Comparison of ENCODE assay signal across 19 cellular contexts in genomic region chr5:39411985-39412384, GRCh38. TPM values are rescaled to one million over a fixed set of nuclear protein-coding genes. Genes with fewer than 3 reads are reported as not detected.
DNase-seq lines count a peak whose midpoint lies in the region; ATAC-seq, FAIRE-seq and TF ChIP-seq lines count a peak whose summit lies in the region.
"Had no signal": no experiment of that assay in that cellular context is flagged by ENCODE, and none has a peak within 500 bp of the region (broad histone marks: within the 10 kb centered on the region; RNA-seq: fewer than 3 reads in every experiment).

No MANE protein-coding gene starts in this region.

- H3K27me3 ChIP-seq in IMR-90 (ENCODE audit: control insufficient read depth, insufficient read depth, low read length) (no peaks in the 10 kb centered on the region), astrocyte (ENCODE audit: insufficient read depth, low read length) (no peaks in the 10 kb centered on the region), lower lobe of right lung (ENCODE audit: low read depth) (no peaks in the 10 kb centered on the region), suprapubic skin (no peaks in the 10 kb centered on the region), brain microvascular endothelial cell (replicated peaks) (no peaks in the 10 kb centered on the region)

- H3K4me1 ChIP-seq in IMR-90 (ENCODE audit: control insufficient read depth, insufficient read depth, low read length), result peaks cover 34% of the 10 kb centered on the region
- H3K4me1 ChIP-seq in astrocyte (ENCODE audit: insufficient read depth, low read length), result peaks cover 12% of the 10 kb centered on the region
- H3K4me1 ChIP-seq in lower lobe of right lung, result peaks cover 84% of the 10 kb centered on the region
- peaks cover 59% of the 10 kb centered on the region for H3K4me1 ChIP-seq in suprapubic skin

- H4K8ac ChIP-seq in IMR-90 (ENCODE audit: low read depth in 2 of 2, low read length in 2 of 2), result no peak overlapping the region

- H2BK15ac ChIP-seq in IMR-90 (ENCODE audit: low read depth, low read length), result no peak overlapping the region

- H2AFZ ChIP-seq in IMR-90 (replicated peaks; ENCODE audit: low read length, poor library complexity) (no peak overlapping the region), astrocyte (ENCODE audit: low read depth, low read length) (no peak overlapping the region)
- H2AFZ ChIP-seq: PC-9 had no signal

- TF ChIP-seq EP300 in suprapubic skin (IDR thresholded peaks at IDR 0.05), result no peak

- POLR2A ChIA-PET in IMR-90 (lab: Charles Lee; ENCODE audit: unreplicated experiment), result interaction anchor here (0.8 kb wide), 1 partner anchor 43 kb away, joined by 3 read pairs; no protein-coding TSS in a partner anchor

- TF ChIP-seq CTCF in IMR-90 (conservative IDR thresholded peaks at IDR 0.05; ENCODE audit: low read depth, low read length), result no peak
- TF ChIP-seq CTCF in astrocyte (IDR thresholded peaks at IDR 0.05; ENCODE audit: insufficient read depth, low read depth, low read length), result no peak
- no peak for TF ChIP-seq CTCF in lower lobe of right lung (IDR thresholded peaks at IDR 0.05)
- no peak for TF ChIP-seq CTCF in suprapubic skin (IDR thresholded peaks at IDR 0.05)
- TF ChIP-seq CTCF in brain microvascular endothelial cell (IDR thresholded peaks at IDR 0.05; ENCODE audit: low read depth, low read length, missing control alignments), result no peak

- no peak overlapping the region for H4K91ac ChIP-seq in IMR-90 (ENCODE audit: insufficient read depth, low read depth, low read length)

- H3K4me3 Mint-ChIP-seq in astrocyte (ENCODE audit: unreplicated experiment), result no peak overlapping the region

- H3K27ac Mint-ChIP-seq in astrocyte (ENCODE audit: unreplicated experiment), result no peak overlapping the region

- H3K4me3 ChIP-seq in IMR-90 (ENCODE audit: insufficient read depth, low read depth, low read length) (no peak overlapping the region), astrocyte (ENCODE audit: insufficient read depth, low read depth, low read length) (no peak overlapping the region), lower lobe of right lung (no peak overlapping the region), suprapubic skin (no peak overlapping the region), brain microvascular endothelial cell (ENCODE audit: low read depth, low read length) (no peak overlapping the region)
- H3K4me3 ChIP-seq: PC-9 had no signal

- H2AK9ac ChIP-seq in IMR-90 (replicated peaks; ENCODE audit: low read depth, low read length, poor library complexity), result no peak overlapping the region

- peaks cover 17% of the 10 kb centered on the region for H3K9me1 ChIP-seq in IMR-90 (ENCODE audit: insufficient read depth, low read length)

- H2AK5ac ChIP-seq in IMR-90 (ENCODE audit: low read depth, low read length), result no peak overlapping the region

- H3K36me3 Mint-ChIP-seq in astrocyte (ENCODE audit: low read depth, unreplicated experiment), result peaks cover 12% of the 10 kb centered on the region

- H3K27me3 Mint-ChIP-seq in astrocyte (ENCODE audit: low read depth, unreplicated experiment), result no peaks in the 10 kb centered on the region

- H4K5ac ChIP-seq in IMR-90 (ENCODE audit: low read depth, low read length), result no peak overlapping the region

- no peak overlapping the region for H3K23ac ChIP-seq in IMR-90 (ENCODE audit: low read depth, low read length)

- CTCF ChIA-PET in IMR-90 (lab: Yijun Ruan, JAX), result no interaction called here

- no peak overlapping the region; the same call in 1 of the 2 replicates for H3K18ac ChIP-seq in IMR-90 (ENCODE audit: low read depth, low read length)

- H3K9me3 Mint-ChIP-seq in astrocyte (ENCODE audit: unreplicated experiment), result no peaks in the 10 kb centered on the region

- no peak overlapping the region for H3K4ac ChIP-seq in IMR-90 (ENCODE audit: low read depth, low read length)

- DNase-seq in IMR-90 (no peak), astrocyte (ENCODE audit: low read depth) (no peak), lower lobe of right lung (no peak), suprapubic skin (ENCODE audit: low spot score in 2 of 2) (no peak), brain microvascular endothelial cell (no peak), hepatic stellate cell (ENCODE audit: low spot score) (no peak), COLO829 (ENCODE audit: low spot score) (no peak)
- DNase-seq: COR-L47, DMS153, EL, NCI-H1105 treated with DMSO at 0.1 percent for 48 hours, NCI-H1930, NCI-H2171, NCI-H446 treated with DMSO at 0.1 percent for 48 hours, NCI-H748 treated with DMSO at 0.1 percent for 48 hours, PC-9 had no signal

- peaks cover 20% of the 10 kb centered on the region for H3K4me1 Mint-ChIP-seq in astrocyte (ENCODE audit: low read depth, unreplicated experiment)

- H3K27ac ChIP-seq in IMR-90 (ENCODE audit: insufficient read depth, low read length) (no peak overlapping the region), astrocyte (ENCODE audit: low read depth, low read length) (no peak overlapping the region), lower lobe of right lung (peak overlapping the region; percentile 27), suprapubic skin (peak overlapping the region; percentile 46), brain microvascular endothelial cell (no peak overlapping the region)
- H3K27ac ChIP-seq: C4-2B, KMS-11 had no signal

- H3K14ac ChIP-seq in IMR-90 (replicated peaks; ENCODE audit: low read depth, low read length), result no peak overlapping the region

- no peak overlapping the region for H3K56ac ChIP-seq in IMR-90 (ENCODE audit: extremely low read depth, insufficient read depth, low read length)

- TF ChIP-seq POLR2A in IMR-90 (IDR thresholded peaks at IDR 0.05; ENCODE audit: low read depth, low read length) (no peak), suprapubic skin (IDR thresholded peaks at IDR 0.05) (no peak), GM18505 (IDR thresholded peaks at IDR 0.05; ENCODE audit: borderline replicate concordance, extremely low read depth, insufficient read depth, insufficient read length) (no peak)

- no TSS peak for BruUV-seq in IMR-90 (replicated peaks; lab: Mats Ljungman, UMichigan)

- H3K9me3 ChIP-seq in IMR-90 (ENCODE audit: control insufficient read depth, insufficient read depth, low read length) (no peaks in the 10 kb centered on the region), astrocyte (ENCODE audit: insufficient read depth, low read depth, low read length) (no peaks in the 10 kb centered on the region), lower lobe of right lung (no peaks in the 10 kb centered on the region), suprapubic skin (no peaks in the 10 kb centered on the region)

- H3K4me2 ChIP-seq in IMR-90 (ENCODE audit: low read depth, low read length) (no peak overlapping the region), astrocyte (ENCODE audit: low read length) (no peak overlapping the region)
- H3K4me2 ChIP-seq: KMS-11 had no signal

- H3K36me3 ChIP-seq in IMR-90 (ENCODE audit: control insufficient read depth, insufficient read depth, low read length) (peaks cover 14% of the 10 kb centered on the region), astrocyte (ENCODE audit: insufficient read depth, low read length) (peaks cover 17% of the 10 kb centered on the region), lower lobe of right lung (no peaks in the 10 kb centered on the region), suprapubic skin (no peaks in the 10 kb centered on the region), brain microvascular endothelial cell (replicated peaks) (no peaks in the 10 kb centered on the region)

- H2BK120ac ChIP-seq in IMR-90 (ENCODE audit: low read depth, low read length), result no peak overlapping the region

- ATAC-seq in IMR-90 (ENCODE audit: low read depth) (no peak), lower lobe of right lung (no peak), GM18505 (IDR thresholded peaks at IDR 0.05; ENCODE audit: unreplicated experiment) (no peak)

- peak overlapping the region; percentile 59 for H2BK5ac ChIP-seq in IMR-90 (ENCODE audit: low read depth, low read length, poor library complexity, severe bottlenecking)

- H4K20me1 ChIP-seq in IMR-90 (ENCODE audit: insufficient read depth, low read length) (peaks cover 79% of the 10 kb centered on the region), astrocyte (ENCODE audit: insufficient read depth, low read length) (peaks cover 72% of the 10 kb centered on the region)

- peaks cover 15 to 81% of the 10 kb centered on the region in 2 experiments for H3K79me1 ChIP-seq in IMR-90 (ENCODE audit: low read depth in 1 of 2, low read length in 2 of 2)

- peaks cover 100% of the 10 kb centered on the region for H3K79me2 ChIP-seq in astrocyte (ENCODE audit: insufficient read depth, low read length)

- TF ChIP-seq RAD21 in IMR-90 (IDR thresholded peaks at IDR 0.05; ENCODE audit: low read length), result no peak

- peak; percentile 58 for FAIRE-seq in astrocyte (lab: Jason Lieb, UNC)

- intact Hi-C loops in IMR-90 (cut with micrococcal nuclease) (no loop called here), lower lobe of right lung (cut with DNase I) (no loop called here)

- dilution Hi-C loops in IMR-90 (cut with HindIII; ENCODE audit: low sequenced_read_pairs, unreplicated experiment), result no loop called here

- H2BK20ac ChIP-seq in IMR-90 (ENCODE audit: low read depth, low read length), result no peak overlapping the region

- in situ Hi-C loops in IMR-90 (cut with MboI; ENCODE audit: low sequenced_read_pairs) (no loop called here), brain microvascular endothelial cell (cut with HindIII; ENCODE audit: low pct_ligation_motif_present, low sequenced_read_pairs) (no loop called here)

- H3K9ac ChIP-seq in IMR-90 (ENCODE audit: low read depth, low read length), result no peak overlapping the region
- no peak overlapping the region for H3K9ac ChIP-seq in astrocyte (ENCODE audit: low read length)
- H3K9ac ChIP-seq: KMS-11 had no signal

- no CpG with 5 or more reads among the region's 4 CpGs for WGBS in IMR-90 (ENCODE audit: extremely low coverage in 2 of 2, insufficient read length in 1 of 2), 2 experiments
- 90% methylated on average over 4 of the region's 4 CpGs for WGBS in suprapubic skin

TF ChIP-seq in IMR-90, 13 proteins besides CTCF, POLR2A, EP300 and RAD21 (continues in another document):
- TF ChIP-seq NFE2L2 (IDR thresholded peaks at IDR 0.05; ENCODE audit: low read depth, low read length), result no peak

RNA-seq across cellular contexts. Expression of gene DAB2, which starts 12.8 kb away (rescaled TPM):
- total RNA-seq in IMR-90 (2012; rRNA removed) (50.0 and 97.2 TPM in 2 replicates), astrocyte (76.8 and 84.5 TPM in 2 replicates), lower lobe of right lung (164 TPM), suprapubic skin (10 to 100 TPM in 3 of 4 donors, 1 to 10 TPM in 1; 7.1 to 30.6 (median 11.7) TPM)
- polyA plus RNA-seq in IMR-90 (2012; rRNA removed), result 95.9 and 101 TPM in 2 replicates
- 40.6 and 65.1 TPM in 2 replicates for polyA plus RNA-seq in IMR-90 (2012; cell fraction: cytosol; rRNA removed)
- polyA plus RNA-seq in IMR-90 (2012; cell fraction: nucleus; rRNA removed; ENCODE audit: low replicate concordance), result 76.6 and 217 TPM in 2 replicates

RNA-seq across cellular contexts. Expression of gene C9, which starts 47.7 kb away (rescaled TPM):
- total RNA-seq in IMR-90 (2012; rRNA removed), result not detected in 2 replicates
- polyA plus RNA-seq in IMR-90 (2012; rRNA removed), result not detected in 2 replicates
- polyA plus RNA-seq in IMR-90 (2012; cell fraction: cytosol; rRNA removed), result not detected in 2 replicates
- 0.15 TPM in 1 of 2 replicates, not detected in the other for polyA plus RNA-seq in IMR-90 (2012; cell fraction: nucleus; rRNA removed; ENCODE audit: low replicate concordance)
- total RNA-seq in astrocyte, result 0.07 TPM in 1 of 2 replicates, not detected in the other
- 0.27 TPM for total RNA-seq in lower lobe of right lung
- 1 to 10 TPM in 1 of 4 donors, not detected in 3; 5.6 TPM for total RNA-seq in suprapubic skin
- total RNA-seq: PC-9 had no signal

Comparison
In these comparisons a context has a peak if more than half of its experiments do, and no peak if none do; other contexts are left out.
1. H3K27ac ChIP-seq: peak in lower lobe of right lung (single experiment) and suprapubic skin (single experiment); none in IMR-90 (single experiment), astrocyte (single experiment) and brain microvascular endothelial cell (single experiment).